ENCODE assay signal across 29 cellular contexts in genomic region chr11:93852242-93852641, GRCh38. TPM values are rescaled to one million over a fixed set of nuclear protein-coding genes. Genes with fewer than 3 reads are reported as not detected.
"Had no signal": no experiment of that assay in that cellular context is flagged by ENCODE, and none has a peak within 500 bp of the region (broad histone marks: within the 10 kb centered on the region; RNA-seq: fewer than 3 reads in every experiment).

No MANE protein-coding gene starts in this region.

- H3K4me3 Mint-ChIP-seq: naive thymus-derived CD4-positive, alpha-beta T cell; natural killer cell; nephron; neural progenitor cell; stimulated activated effector memory CD8-positive, alpha-beta T cell treated with anti-CD3 and anti-CD28 coated beads, Interleukin-12 subunit alpha, Interleukin-12 subunit beta, amount 100 ng/mL, for 72 hours; stimulated activated naive B cell treated with anti-CD40 and anti-IgM and Interleukin-4, amounts not matched to agents 10 μg/mL and 1 μg/mL and 100 μg/mL, for 72 hours; stimulated activated naive CD8-positive, alpha-beta T cell treated with anti-CD3 and anti-CD28 coated beads, Interleukin-15, Interleukin-2, amounts not matched to agents 100 ng/mL and 50 ng/mL, for 24 hours had no signal

- H3K4me1 Mint-ChIP-seq: natural killer cell; nephron; neural progenitor cell; stimulated activated effector memory CD8-positive, alpha-beta T cell treated with anti-CD3 and anti-CD28 coated beads, Interleukin-12 subunit alpha, Interleukin-12 subunit beta, amount 100 ng/mL, for 72 hours; stimulated activated naive B cell treated with anti-CD40 and anti-IgM and Interleukin-4, amounts not matched to agents 10 μg/mL and 1 μg/mL and 100 μg/mL, for 72 hours had no signal

- H3K4me1 ChIP-seq: prostate gland had no signal

- H3K9me3 Mint-ChIP-seq: natural killer cell; nephron; neural progenitor cell; stimulated activated effector memory CD8-positive, alpha-beta T cell treated with anti-CD3 and anti-CD28 coated beads, Interleukin-12 subunit alpha, Interleukin-12 subunit beta, amount 100 ng/mL, for 72 hours; stimulated activated naive B cell treated with anti-CD40 and anti-IgM and Interleukin-4, amounts not matched to agents 10 μg/mL and 1 μg/mL and 100 μg/mL, for 72 hours; stimulated activated naive CD8-positive, alpha-beta T cell treated with anti-CD3 and anti-CD28 coated beads, Interleukin-15, Interleukin-2, amounts not matched to agents 100 ng/mL and 50 ng/mL, for 24 hours had no signal

- H3K36me3 ChIP-seq: neural progenitor cell, pancreas, prostate gland, right lobe of liver, sigmoid colon, stomach, thoracic aorta, thyroid gland, tibial nerve, upper lobe of left lung had no signal

- H3K27ac Mint-ChIP-seq: naive thymus-derived CD4-positive, alpha-beta T cell; natural killer cell; nephron; neural progenitor cell; stimulated activated effector memory CD8-positive, alpha-beta T cell treated with anti-CD3 and anti-CD28 coated beads, Interleukin-12 subunit alpha, Interleukin-12 subunit beta, amount 100 ng/mL, for 72 hours; stimulated activated naive B cell treated with anti-CD40 and anti-IgM and Interleukin-4, amounts not matched to agents 10 μg/mL and 1 μg/mL and 100 μg/mL, for 72 hours; stimulated activated naive CD8-positive, alpha-beta T cell treated with anti-CD3 and anti-CD28 coated beads, Interleukin-15, Interleukin-2, amounts not matched to agents 100 ng/mL and 50 ng/mL, for 24 hours had no signal

- H3K9me3 ChIP-seq: pancreas, prostate gland, right lobe of liver, sigmoid colon, stomach, thoracic aorta, thyroid gland, tibial nerve, upper lobe of left lung had no signal

- H3K9ac ChIP-seq: neural progenitor cell had no signal

- H3K4me3 ChIP-seq: neural progenitor cell, pancreas, prostate gland, right lobe of liver, sigmoid colon, stomach, thoracic aorta, thyroid gland, tibial nerve, upper lobe of left lung had no signal

- DNase-seq: naive thymus-derived CD4-positive, alpha-beta T cell; natural killer cell; occipital lobe; pancreas; retina; right cardiac atrium; right lobe of liver; sigmoid colon; small intestine; stimulated activated CD4-positive, alpha-beta T cell treated with anti-CD3 and anti-CD28 coated beads, Interleukin-15, amount 100 ng/mL, for 24 hours; stimulated activated CD4-positive, alpha-beta T cell treated with anti-CD3 and anti-CD28 coated beads, Interleukin-2, amount 100 ng/mL, for 24 hours; stimulated activated CD4-positive, alpha-beta T cell treated with anti-CD3 and anti-CD28 coated beads, Interleukin-2, amount 100 ng/mL, for 48 hours; stimulated activated CD4-positive, alpha-beta T cell treated with anti-CD3 and anti-CD28 coated beads, Interleukin-4, amount 100 ng/mL, for 24 hours; stimulated activated naive B cell treated with anti-CD40 and anti-IgM and Interleukin-4, amounts not matched to agents 10 μg/mL and 1 μg/mL and 100 μg/mL, for 72 hours; stimulated activated naive CD4-positive, alpha-beta T cell treated with Interleukin-2 at 50 U/mL for 16 hours; stomach; thyroid gland; trophoblast cell; upper lobe of left lung had no signal

- ATAC-seq: naive thymus-derived CD4-positive, alpha-beta T cell; natural killer cell; pancreas; right cardiac atrium; right lobe of liver; stimulated activated effector memory CD8-positive, alpha-beta T cell treated with anti-CD3 and anti-CD28 coated beads, Interleukin-12 subunit alpha, Interleukin-12 subunit beta, amount 100 ng/mL, for 72 hours had no signal

- H3K27me3 ChIP-seq: pancreas, right lobe of liver, sigmoid colon, thyroid gland, tibial nerve had no signal

- H3K27ac ChIP-seq: neural progenitor cell, pancreas, prostate gland, right lobe of liver, sigmoid colon, stomach, thoracic aorta, thyroid gland, tibial nerve, upper lobe of left lung had no signal

- H3K36me3 Mint-ChIP-seq: naive thymus-derived CD4-positive, alpha-beta T cell; natural killer cell; neural progenitor cell; stimulated activated effector memory CD8-positive, alpha-beta T cell treated with anti-CD3 and anti-CD28 coated beads, Interleukin-12 subunit alpha, Interleukin-12 subunit beta, amount 100 ng/mL, for 72 hours had no signal

RNA-seq across cellular contexts. Expression of gene VSTM5, which starts 1.8 kb away (rescaled TPM):
- total RNA-seq: naive thymus-derived CD4-positive, alpha-beta T cell; natural killer cell; right lobe of liver; skeletal muscle tissue; subcutaneous adipose tissue; thoracic aorta had no signal
- polyA plus RNA-seq: naive thymus-derived CD4-positive, alpha-beta T cell; neural cell had no signal
